ENCODE assay signal across 1 cellular context in genomic region chr3:184166671-184167070, GRCh38.
TF ChIP-seq lines count a peak whose summit lies in the region.

No MANE protein-coding gene starts in this region.

TF ChIP-seq in H1, 55 proteins besides CTCF, POLR2A, EP300 and RAD21:
- TF ChIP-seq MAFK (IDR thresholded peaks at IDR 0.05; ENCODE audit: low read depth, low read length) (no peak), CBX5 (IDR thresholded peaks at IDR 0.05; ENCODE audit: low read depth, low read length) (no peak), FOSL1 (IDR thresholded peaks at IDR 0.05; ENCODE audit: insufficient read depth, low read depth, low read length) (no peak), CHD2 (IDR thresholded peaks at IDR 0.05; ENCODE audit: low read length) (no peak), RNF2 (IDR thresholded peaks at IDR 0.05; ENCODE audit: borderline replicate concordance, low read depth, low read length, missing control alignments, poor library complexity, severe bottlenecking) (no peak)
TF ChIP-seq in H1: peak in this region for 0.
